ENCODE assay signal across 13 cellular contexts in the genomic region with DNA sequence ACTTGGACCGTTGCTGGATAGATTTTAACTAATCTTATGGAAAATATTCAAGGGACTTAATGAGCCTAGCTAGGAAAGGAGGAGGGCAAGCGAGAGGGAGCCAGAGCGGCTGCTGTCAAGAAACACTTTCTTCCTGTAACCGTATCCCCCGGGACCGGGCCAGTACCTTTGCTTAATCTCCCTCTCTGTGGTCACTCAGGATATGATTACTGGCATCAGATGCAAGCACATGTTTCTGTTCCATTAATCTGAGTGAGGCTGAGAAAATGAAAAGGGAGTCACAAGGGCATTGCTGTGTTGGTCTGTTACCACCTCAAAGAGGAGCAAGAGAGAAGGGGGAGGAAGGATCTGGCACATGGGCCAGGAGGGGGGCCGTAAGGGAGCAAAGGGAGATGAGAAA.
"Had no signal": no experiment of that assay in that cellular context is flagged by ENCODE, and none has a peak within 500 bp of the region (broad histone marks: within the 10 kb centered on the region; RNA-seq: fewer than 3 reads in every experiment).

No MANE protein-coding gene starts in this region.

- H3K4me3 Mint-ChIP-seq: activated naive CD8-positive, alpha-beta T cell treated with anti-CD3 and anti-CD28 coated beads, Interleukin-2, amount 50 U/mL, for 24 hours; endodermal cell; neural progenitor cell; WTC11 had no signal

- DNase-seq: activated CD4-positive, alpha-beta T cell treated with anti-CD3 and anti-CD28 coated beads for 48 hours; activated effector memory CD4-positive, alpha-beta T cell treated with Interleukin-2 at 50 U/mL for 16 hours; activated naive CD8-positive, alpha-beta T cell treated with anti-CD3 and anti-CD28 coated beads, Interleukin-2, amount 50 U/mL, for 24 hours; endodermal cell; erythroblast; ovary; stimulated activated CD4-positive, alpha-beta T cell treated with anti-CD3 and anti-CD28 coated beads, Interleukin-2, amount 100 ng/mL, for 48 hours; stimulated activated naive CD8-positive, alpha-beta T cell treated with anti-CD3 and anti-CD28 coated beads, Interleukin-15, Interleukin-2, amounts not matched to agents 100 U/mL and 50 U/mL, for 24 hours; upper lobe of left lung had no signal

- H3K27ac Mint-ChIP-seq: activated naive CD8-positive, alpha-beta T cell treated with anti-CD3 and anti-CD28 coated beads, Interleukin-2, amount 50 U/mL, for 24 hours; endodermal cell; neural progenitor cell; WTC11 had no signal

- H3K9me3 ChIP-seq: ovary, SJSA1, suprapubic skin had no signal

- H3K9me3 Mint-ChIP-seq: neural progenitor cell had no signal

- H3K4me1 Mint-ChIP-seq: endodermal cell had no signal

- H3K27me3 ChIP-seq: ovary, suprapubic skin, upper lobe of left lung had no signal

- H3K9ac ChIP-seq: neural progenitor cell had no signal

- H3K27ac ChIP-seq: neural progenitor cell, ovary, SJSA1, suprapubic skin, upper lobe of left lung had no signal

- H3K36me3 Mint-ChIP-seq: neural progenitor cell, WTC11 had no signal

- H3K4me3 ChIP-seq: neural progenitor cell, ovary, SJSA1, suprapubic skin, upper lobe of left lung had no signal

- H3K4me2 ChIP-seq: neural progenitor cell had no signal

- H3K4me1 ChIP-seq: SJSA1 had no signal

- H3K27me3 Mint-ChIP-seq: activated naive CD8-positive, alpha-beta T cell treated with anti-CD3 and anti-CD28 coated beads, Interleukin-2, amount 50 U/mL, for 24 hours had no signal

- H3K36me3 ChIP-seq: neural progenitor cell, ovary, SJSA1, suprapubic skin, upper lobe of left lung had no signal
